Comparison of ENCODE assay signal across 9 cellular contexts in genomic region chr17:45130640-45131293, GRCh38. TPM values are rescaled to one million over a fixed set of nuclear protein-coding genes. Genes with fewer than 3 reads are reported as not detected.
DNase-seq lines count a peak whose midpoint lies in the region; ATAC-seq and TF ChIP-seq lines count a peak whose summit lies in the region.
"Had no signal": no experiment of that assay in that cellular context is flagged by ENCODE, and none has a peak within 500 bp of the region (broad histone marks: within the 10 kb centered on the region; RNA-seq: fewer than 3 reads in every experiment).

No MANE protein-coding gene starts in this region.

- no TSS peak for BruUV-seq in Panc1 (replicated peaks; lab: Mats Ljungman, UMichigan)

- H3K27ac ChIP-seq in Panc1 (ENCODE audit: low read length) (peak overlapping the region; percentile 83), esophagus squamous epithelium (peak overlapping the region; percentile 85 to 99 (median 94)), osteoblast (ENCODE audit: low read depth, low read length) (no peak overlapping the region)

- peaks cover 20% of the 10 kb centered on the region for H3K4me1 Mint-ChIP-seq in CD14-positive monocyte

- H3K27me3 ChIP-seq in Panc1 (ENCODE audit: control insufficient read depth, insufficient read depth, low read length) (no peaks in the 10 kb centered on the region), esophagus squamous epithelium (no peaks in the 10 kb centered on the region), osteoblast (ENCODE audit: insufficient read depth, low read length) (no peaks in the 10 kb centered on the region)

- peak overlapping the region; percentile 75 to 78 for H3K4me3 Mint-ChIP-seq in CD14-positive monocyte

- no peak overlapping the region for H3K4me2 ChIP-seq in osteoblast (ENCODE audit: insufficient read depth, low read length)

- intact Hi-C loops in CD14-positive monocyte (cut with micrococcal nuclease), result loop anchor here (5.0 to 10.0 kb wide), 3 partner anchors 33 to 356 kb away; no protein-coding TSS in a partner anchor
- intact Hi-C loops in Panc1 (cut with micrococcal nuclease; ENCODE audit: unreplicated experiment), result no loop called here
- intact Hi-C loops in esophagus squamous epithelium (cut with DNase I), result loop anchor here (5.0 kb wide), 1 partner anchor 353 kb away; no protein-coding TSS in a partner anchor
- intact Hi-C loops in sciatic nerve (cut with DNase I), result loop anchor here (10.0 kb wide), 2 partner anchors 216 to 356 kb away; partner anchors contain the start of gene GFAP

- H3K9me3 ChIP-seq in Panc1 (ENCODE audit: control insufficient read depth, insufficient read depth, low read depth, low read length) (no peaks in the 10 kb centered on the region), esophagus squamous epithelium (no peaks in the 10 kb centered on the region), osteoblast (ENCODE audit: low read depth, low read length) (no peaks in the 10 kb centered on the region)

- H2AFZ ChIP-seq in osteoblast (ENCODE audit: low read length), result no peak overlapping the region

- WGBS in esophagus squamous epithelium, 2 donors, result 53 to 67% methylated on average over 4 to 6 of the region's 8 CpGs

- H3K4me3 ChIP-seq in Panc1 (ENCODE audit: low read depth in 2 of 2, low read length in 2 of 2) (peak overlapping the region; percentile 72 to 74), esophagus squamous epithelium (peak overlapping the region; percentile 78 to 98 (median 90)), osteoblast (ENCODE audit: insufficient read depth, low read length) (no peak overlapping the region)

- TF ChIP-seq POLR2A in esophagus squamous epithelium (IDR thresholded peaks at IDR 0.05), result no peak

- H3K9me3 Mint-ChIP-seq in CD14-positive monocyte, result no peaks in the 10 kb centered on the region
- H3K9me3 Mint-ChIP-seq: stimulated activated naive CD8-positive, alpha-beta T cell treated with anti-CD3 and anti-CD28 coated beads, Interleukin-15, amount 100 ng/mL, for 72 hours had no signal

- no peak for DNase-seq in CD14-positive monocyte (ENCODE audit: low spot score)
- DNase-seq in Panc1 (ENCODE audit: low read depth, low spot score), result no peak
- DNase-seq in esophagus squamous epithelium (lab: John Stamatoyannopoulos, UW), result no peak
- DNase-seq in osteoblast (ENCODE audit: insufficient read length, low spot score, missing footprints), result peak; percentile 53
- no peak for DNase-seq in sciatic nerve (ENCODE audit: low spot score)
- DNase-seq in NCI-H187 treated with DMSO at 0.1 percent for 48 hours (lab: John Stamatoyannopoulos, UW), result no peak
- no peak for DNase-seq in 8988T
- DNase-seq: stimulated activated naive CD8-positive, alpha-beta T cell treated with anti-CD3 and anti-CD28 coated beads, Interleukin-15, amount 100 ng/mL, for 72 hours had no signal

- in situ Hi-C loops in Panc1 (cut with HindIII; ENCODE audit: low pct_unique_long_range_greater_than_20kb, low sequenced_read_pairs), result no loop called here

- H3K79me2 ChIP-seq in osteoblast (ENCODE audit: insufficient read depth, low read length), result peaks cover 24% of the 10 kb centered on the region

- no peaks in the 10 kb centered on the region for H3K36me3 Mint-ChIP-seq in CD14-positive monocyte

- POLR2A ChIA-PET in Panc1 (lab: Charles Lee), result no interaction called here

- H3K4me1 ChIP-seq in Panc1 (ENCODE audit: control insufficient read depth, insufficient read depth, low read length) (peaks cover 42% of the 10 kb centered on the region), esophagus squamous epithelium (peaks cover 32 to 74% (median 44%) of the 10 kb centered on the region in 3 donors), osteoblast (ENCODE audit: insufficient read depth, low read length) (peaks cover 25% of the 10 kb centered on the region)

- CTCF ChIA-PET in Panc1 (lab: Charles Lee), result interaction anchor here (0.5 to 0.7 kb wide), 4 partner anchors 19 to 162 kb away, joined by 3 to 5 read pairs (median 3); no protein-coding TSS in a partner anchor

- no peak for ATAC-seq in Panc1
- no peak for ATAC-seq in sciatic nerve
- no peak for ATAC-seq in GM18502 (IDR thresholded peaks at IDR 0.05; ENCODE audit: poor library complexity, unreplicated experiment)
- ATAC-seq: stimulated activated naive CD8-positive, alpha-beta T cell treated with anti-CD3 and anti-CD28 coated beads, Interleukin-15, amount 100 ng/mL, for 72 hours had no signal

- H3K36me3 ChIP-seq in Panc1 (ENCODE audit: control insufficient read depth, insufficient read depth, low read length) (no peaks in the 10 kb centered on the region; the same call in 1 of the 2 replicates), esophagus squamous epithelium (no peaks in the 10 kb centered on the region), osteoblast (ENCODE audit: insufficient read depth, low read length) (no peaks in the 10 kb centered on the region)

- peak overlapping the region in 2 of 7 donors; percentile 8 to 32 for H3K27ac Mint-ChIP-seq in CD14-positive monocyte
- H3K27ac Mint-ChIP-seq: stimulated activated naive CD8-positive, alpha-beta T cell treated with anti-CD3 and anti-CD28 coated beads, Interleukin-15, amount 100 ng/mL, for 72 hours had no signal

- TF ChIP-seq CTCF in CD14-positive monocyte (IDR thresholded peaks at IDR 0.05), result no peak
- no peak for TF ChIP-seq CTCF in Panc1 (IDR thresholded peaks at IDR 0.05)
- TF ChIP-seq CTCF in esophagus squamous epithelium (IDR thresholded peaks at IDR 0.05), result no peak
- TF ChIP-seq CTCF in osteoblast (IDR thresholded peaks at IDR 0.05; ENCODE audit: extremely low read depth, low read depth, low read length), result no peak

- H4K20me1 ChIP-seq in osteoblast (ENCODE audit: insufficient read depth, low read length), result no peaks in the 10 kb centered on the region

- H3K27me3 Mint-ChIP-seq in CD14-positive monocyte (ENCODE audit: low read depth in 3 of 3), result peaks cover 7 to 16% (median 12%) of the 10 kb centered on the region in 3 donors

RNA-seq across cellular contexts. Expression of gene PLCD3, which starts 1.5 kb away (rescaled TPM):
- 1 to 10 TPM in 1 of 2 donors, under 1 TPM in 1; 0.97 to 2.5 TPM for polyA plus RNA-seq in CD14-positive monocyte
- 125 TPM for total RNA-seq in Panc1 (2021; ENCODE audit: unreplicated experiment)
- 158 TPM for polyA plus RNA-seq in Panc1 (2012; ENCODE audit: insufficient read length)
- total RNA-seq in esophagus squamous epithelium, result 100 to 1,000 TPM in 1 of 4 donors, 10 to 100 TPM in 3; 16.3 to 105 (median 20.5) TPM
- 31.5 and 47.7 TPM in 2 replicates for total RNA-seq in osteoblast
- total RNA-seq in sciatic nerve, result 79.4 TPM

RNA-seq across cellular contexts. Expression of gene ACBD4, which starts 4.7 kb away (rescaled TPM):
- 1 to 10 TPM; 4.8 to 6.2 TPM for polyA plus RNA-seq in CD14-positive monocyte
- total RNA-seq in Panc1 (2021; ENCODE audit: unreplicated experiment), result 7.7 TPM
- 10.3 TPM for polyA plus RNA-seq in Panc1 (2012; ENCODE audit: insufficient read length)
- total RNA-seq in esophagus squamous epithelium, result 1 to 10 TPM; 1.7 to 6.9 (median 4.5) TPM
- 4.7 and 6.2 TPM in 2 replicates for total RNA-seq in osteoblast
- 26.4 TPM for total RNA-seq in sciatic nerve

RNA-seq across cellular contexts. Expression of gene HEXIM1, which starts 17.5 kb away (rescaled TPM):
- 1 to 10 TPM; 2.2 to 2.5 TPM for polyA plus RNA-seq in CD14-positive monocyte
- total RNA-seq in Panc1 (2021; ENCODE audit: unreplicated experiment) (59.1 TPM), esophagus squamous epithelium (10 to 100 TPM; 19.8 to 28.4 (median 25.3) TPM), osteoblast (10.9 and 12.1 TPM in 2 replicates), sciatic nerve (39.1 TPM)
- 80.0 TPM for polyA plus RNA-seq in Panc1 (2012; ENCODE audit: insufficient read length)

RNA-seq across cellular contexts. Expression of gene HEXIM2, which starts 30.9 kb away (rescaled TPM):
- 1 to 10 TPM; 2.5 to 2.9 TPM for polyA plus RNA-seq in CD14-positive monocyte
- 4.5 TPM for total RNA-seq in Panc1 (2021; ENCODE audit: unreplicated experiment)
- 10.5 TPM for polyA plus RNA-seq in Panc1 (2012; ENCODE audit: insufficient read length)
- total RNA-seq in esophagus squamous epithelium, result 1 to 10 TPM; 1.7 to 9.0 (median 4.9) TPM
- total RNA-seq in osteoblast, result 10.0 and 10.9 TPM in 2 replicates
- total RNA-seq in sciatic nerve, result 6.8 TPM
